In the genomic region with DNA sequence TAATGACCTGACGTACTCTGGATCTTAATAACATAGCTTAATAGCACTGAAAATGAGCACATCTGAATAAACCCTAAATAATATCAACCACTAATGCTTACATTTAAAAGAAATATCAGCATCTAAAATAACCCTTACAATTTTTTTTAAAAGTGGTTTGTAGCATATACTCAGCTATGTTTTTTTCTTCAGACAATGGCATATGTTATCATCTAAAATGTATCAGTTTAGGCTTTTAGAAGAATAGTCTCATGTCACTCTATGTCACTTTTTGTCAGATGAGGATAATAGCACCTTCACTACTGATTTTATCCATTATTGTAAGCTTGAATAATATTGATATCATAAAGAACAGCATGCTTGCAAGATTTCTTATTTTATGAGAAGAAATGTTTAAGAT, we compare ENCODE assay signal across 23 cellular contexts.
"Had no signal": no experiment of that assay in that cellular context is flagged by ENCODE, and none has a peak within 500 bp of the region (broad histone marks: within the 10 kb centered on the region; RNA-seq: fewer than 3 reads in every experiment).

No MANE protein-coding gene starts in this region.

- H3K4me3 ChIP-seq: stomach, suprapubic skin, testis, thoracic aorta, thyroid gland, tibial artery, tibial nerve, transverse colon, upper lobe of left lung, upper lobe of right lung, uterus, vagina had no signal

- H3K27me3 ChIP-seq: stomach, suprapubic skin, testis, thyroid gland, tibial artery, tibial nerve, transverse colon, upper lobe of left lung, upper lobe of right lung, uterus, vagina had no signal

- H3K27ac ChIP-seq: stomach, suprapubic skin, testis, thoracic aorta, thyroid gland, tibial artery, tibial nerve, transverse colon, upper lobe of left lung, upper lobe of right lung, uterus, vagina had no signal

- H3K9me3 ChIP-seq: stomach, suprapubic skin, testis, thoracic aorta, thyroid gland, tibial artery, transverse colon, upper lobe of left lung, upper lobe of right lung, uterus, vagina had no signal

- H3K36me3 ChIP-seq: stomach, suprapubic skin, thoracic aorta, thyroid gland, tibial artery, tibial nerve, transverse colon, upper lobe of left lung, upper lobe of right lung, uterus, vagina had no signal

- DNase-seq: stimulated activated CD4-positive, alpha-beta T cell treated with anti-CD3 and anti-CD28 coated beads, Interleukin-2, amount 100 ng/mL, for 48 hours; stimulated activated CD4-positive, alpha-beta T cell treated with anti-CD3 and anti-CD28 coated beads, Interleukin-4, amount 100 ng/mL, for 1 hour; stimulated activated CD4-positive, alpha-beta T cell treated with anti-CD3 and anti-CD28 coated beads, Interleukin-4, amount 100 ng/mL, for 24 hours; stimulated activated CD4-positive, alpha-beta T cell treated with anti-CD3 and anti-CD28 coated beads, Interleukin-4, amount 100 ng/mL, for 4 hours; stimulated activated CD8-positive, alpha-beta memory T cell treated with anti-CD3 and anti-CD28 coated beads, Interleukin-4, amount 100 ng/mL, for 48 hours; stimulated activated naive B cell treated with anti-CD40 and anti-IgM and Interleukin-4, amounts not matched to agents 10 μg/mL and 1 μg/mL and 100 μg/mL, for 72 hours; stimulated activated naive CD4-positive, alpha-beta T cell; stimulated activated naive CD4-positive, alpha-beta T cell treated with Interleukin-2 at 50 U/mL for 16 hours; stimulated activated naive CD8-positive, alpha-beta T cell treated with anti-CD3 and anti-CD28 coated beads, Interleukin-15, amount 100 ng/mL, for 72 hours; stimulated activated naive CD8-positive, alpha-beta T cell treated with anti-CD3 and anti-CD28 coated beads, Interleukin-15, Interleukin-2, amounts not matched to agents 100 U/mL and 50 U/mL, for 24 hours; stomach; testis; thyroid gland; tibial artery; transverse colon; trophoblast cell; upper lobe of left lung; upper lobe of right lung; uterus had no signal
